8 cellular contexts compared by ENCODE assay signal in genomic region chr21:33199516-33200217, GRCh38. TPM values are rescaled to one million over a fixed set of nuclear protein-coding genes. Genes with fewer than 3 reads are reported as not detected.
DNase-seq lines count a peak whose midpoint lies in the region; ATAC-seq, FAIRE-seq and TF ChIP-seq lines count a peak whose summit lies in the region.

No MANE protein-coding gene starts in this region.

- no peaks in the 10 kb centered on the region for H3K27me3 ChIP-seq in brain microvascular endothelial cell (replicated peaks)

- TF ChIP-seq CTCF in brain microvascular endothelial cell (IDR thresholded peaks at IDR 0.05; ENCODE audit: low read depth, low read length, missing control alignments) = peak; percentile 81

- peak; percentile 97 for DNase-seq in A172 (ENCODE audit: low spot score)
- DNase-seq in GM18507 (ENCODE audit: extremely low spot score, insufficient read length, low read depth) = peak; percentile 67
- peak; percentile 78 for DNase-seq in NCI-H2107 (lab: John Stamatoyannopoulos, UW)
- peak; percentile 94 for DNase-seq in brain microvascular endothelial cell
- DNase-seq in iris pigment epithelial cell (ENCODE audit: low read depth) = peak; percentile 94
- peak; percentile 51 to 64 for DNase-seq in stimulated activated CD4-positive, alpha-beta T cell treated with anti-CD3 and anti-CD28 coated beads, Interleukin-15, amount 100 ng/mL, for 48 hours (ENCODE audit: low read depth in 2 of 2)

- peak; percentile 74 for ATAC-seq in HG03045 (IDR thresholded peaks at IDR 0.05; ENCODE audit: unreplicated experiment)

- in situ Hi-C loops in brain microvascular endothelial cell (cut with HindIII; ENCODE audit: low pct_ligation_motif_present, low sequenced_read_pairs) = no loop called here

- peak; percentile 87 for FAIRE-seq in GM18507 (lab: Jason Lieb, UNC)
- peak; percentile 80 for FAIRE-seq in TTC549 (lab: Jason Lieb, UNC)

- H3K4me3 ChIP-seq in brain microvascular endothelial cell (ENCODE audit: low read depth, low read length) = no peak overlapping the region

- no peaks in the 10 kb centered on the region for H3K36me3 ChIP-seq in brain microvascular endothelial cell (replicated peaks)

- H3K27ac ChIP-seq in brain microvascular endothelial cell = no peak overlapping the region

RNA-seq across cellular contexts. Expression of gene IFNAR2, which starts 30.1 kb away (rescaled TPM):
- total RNA-seq in A172 (2014; rRNA removed; shearing (Covaris generic)) = 3.6 and 10.4 TPM in 2 replicates
